Comparison of ENCODE assay signal across 22 cellular contexts in the genomic region with DNA sequence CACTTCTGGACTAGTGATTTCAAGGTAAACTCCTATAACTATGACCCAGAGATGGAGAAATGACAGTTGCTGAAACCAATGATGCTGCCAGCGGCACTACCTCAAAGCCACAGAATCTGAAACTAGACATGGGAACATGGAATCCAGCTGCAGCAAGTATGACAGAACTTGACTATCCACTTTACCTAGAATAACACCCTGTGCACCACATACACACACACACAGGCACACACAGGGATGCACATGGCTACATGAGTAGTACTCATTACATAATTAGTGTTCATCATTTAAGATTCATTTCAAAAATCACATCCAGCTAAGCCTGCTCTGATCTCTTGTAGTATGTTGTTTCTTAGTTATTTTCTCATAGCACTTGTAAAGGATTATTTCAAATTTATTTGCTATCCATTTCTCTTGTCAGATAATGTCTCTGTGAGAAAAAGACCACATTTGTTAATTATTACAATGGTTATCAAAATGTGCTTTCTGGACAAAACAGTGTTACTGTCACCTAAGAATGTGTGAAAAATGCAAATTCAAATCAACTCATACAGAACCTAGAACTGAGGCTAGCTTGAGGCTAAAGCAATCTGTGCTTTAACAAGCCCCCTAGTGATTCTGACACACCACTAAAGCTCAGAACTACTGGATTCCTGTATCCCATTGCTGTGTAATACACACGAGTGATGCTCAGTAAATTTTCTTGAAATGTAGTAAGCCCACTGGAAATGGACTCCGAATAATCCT.
"Had no signal": no experiment of that assay in that cellular context is flagged by ENCODE, and none has a peak within 500 bp of the region (broad histone marks: within the 10 kb centered on the region; RNA-seq: fewer than 3 reads in every experiment).

No MANE protein-coding gene starts in this region.

- H3K4me1 Mint-ChIP-seq: activated naive CD8-positive, alpha-beta T cell treated with anti-CD3 and anti-CD28 coated beads, Interleukin-2, amount 10 ng/mL, durations not matched to agents 7 days and 5 days; T-helper 17 cell; WTC11 had no signal

- H3K27ac Mint-ChIP-seq: activated CD8-positive, alpha-beta T cell treated with anti-CD3 and anti-CD28 coated beads, Interleukin-2, amount 10 ng/mL, durations not matched to agents 7 days and 5 days; activated naive CD8-positive, alpha-beta T cell treated with anti-CD3 and anti-CD28 coated beads, Interleukin-2, amount 10 ng/mL, durations not matched to agents 7 days and 5 days; T-helper 17 cell; WTC11 had no signal

- H3K36me3 Mint-ChIP-seq: activated naive CD8-positive, alpha-beta T cell treated with anti-CD3 and anti-CD28 coated beads, Interleukin-2, amount 10 ng/mL, durations not matched to agents 7 days and 5 days; WTC11 had no signal

- H3K4me3 Mint-ChIP-seq: activated CD8-positive, alpha-beta T cell treated with anti-CD3 and anti-CD28 coated beads, Interleukin-2, amount 10 ng/mL, durations not matched to agents 7 days and 5 days; activated naive CD8-positive, alpha-beta T cell treated with anti-CD3 and anti-CD28 coated beads, Interleukin-2, amount 10 ng/mL, durations not matched to agents 7 days and 5 days; T-helper 17 cell; WTC11 had no signal

- DNase-seq: activated CD4-positive, alpha-beta T cell treated with anti-CD3 and anti-CD28 coated beads for 48 hours; activated CD4-positive, alpha-beta T cell treated with anti-CD3 and anti-CD28 coated beads, Interleukin-2, amount 50 U/mL, for 4 hours; activated CD4-positive, CD25-positive, alpha-beta regulatory T cell treated with anti-CD3 and anti-CD28 coated beads, Interleukin-2, amount 50 U/mL, for 72 hours; activated CD8-positive, alpha-beta memory T cell treated with anti-CD3 and anti-CD28 coated beads, Interleukin-2, amount 50 U/mL, for 48 hours; activated CD8-positive, alpha-beta T cell treated with anti-CD3 and anti-CD28 coated beads, Interleukin-2, amount 10 ng/mL, durations not matched to agents 7 days and 5 days; activated naive CD4-positive, alpha-beta T cell treated with anti-CD3 and anti-CD28 coated beads, Interleukin-2, amount 50 U/mL, for 16 hours; activated naive CD8-positive, alpha-beta T cell treated with anti-CD3 and anti-CD28 coated beads, Interleukin-2, amount 10 ng/mL, durations not matched to agents 7 days and 5 days; activated T-cell treated with anti-CD3 and anti-CD28 coated beads, Interleukin-2, amount 50 U/mL, for 1 hour; adrenal gland; aorta; caudate nucleus; NCI-H1092; NCI-H1417; NCI-H1930; NCI-H2171 treated with DMSO at 0.1 percent for 48 hours; NCI-H226; NCI-H526 treated with DMSO at 0.1 percent for 48 hours; NCI-H82; SIG-M5; T-helper 17 cell; T-helper 9 cell had no signal

- ATAC-seq: activated CD8-positive, alpha-beta T cell treated with anti-CD3 and anti-CD28 coated beads, Interleukin-2, amount 10 ng/mL, durations not matched to agents 7 days and 5 days; T-helper 17 cell; WTC11 had no signal
